31 cellular contexts compared by ENCODE assay signal in the genomic region with DNA sequence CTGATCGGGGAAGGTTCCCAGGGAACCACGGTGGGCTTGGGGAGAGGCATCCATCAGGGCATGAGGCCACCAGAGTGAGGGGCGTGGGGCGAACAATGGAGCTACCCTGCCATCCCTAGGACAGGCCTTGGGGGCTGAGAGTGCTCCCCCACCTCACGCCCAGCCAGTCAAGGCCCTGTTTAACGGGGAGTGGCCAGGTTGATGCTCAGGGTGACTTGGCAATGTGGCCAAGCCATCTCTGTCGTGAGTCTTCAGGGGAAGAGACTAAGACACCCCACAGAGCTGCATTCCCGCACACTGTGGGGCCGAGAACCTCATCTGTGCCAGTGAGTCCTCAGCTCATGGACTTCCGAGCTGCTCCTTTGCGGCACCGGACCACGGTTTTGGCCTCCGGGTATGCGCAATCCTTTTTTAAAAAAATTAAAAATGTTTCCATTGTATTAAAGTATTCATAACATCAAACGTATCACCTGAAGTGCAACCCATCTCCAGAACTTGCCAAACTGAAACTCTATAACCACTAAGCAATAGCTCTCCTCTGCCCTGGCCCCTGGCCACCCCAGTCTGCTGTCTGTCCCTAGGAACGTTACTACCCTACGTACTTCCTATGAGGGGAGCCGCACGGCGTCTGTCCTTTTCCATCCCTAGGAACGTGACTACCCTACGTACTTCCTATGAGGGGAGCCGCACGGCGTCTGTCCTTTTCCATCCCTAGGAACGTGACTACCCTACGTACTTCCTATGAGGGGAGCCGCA.
DNase-seq lines count a peak whose midpoint lies in the region; ATAC-seq and TF ChIP-seq lines count a peak whose summit lies in the region.
"Had no signal": no experiment of that assay in that cellular context is flagged by ENCODE, and none has a peak within 500 bp of the region (broad histone marks: within the 10 kb centered on the region; RNA-seq: fewer than 3 reads in every experiment).

No MANE protein-coding gene starts in this region.

- no peaks in the 10 kb centered on the region for H3K9me3 Mint-ChIP-seq in chondrocyte (ENCODE audit: low read depth)
- H3K9me3 Mint-ChIP-seq: activated naive CD4-positive, alpha-beta T cell treated with anti-CD3 and anti-CD28 coated beads for 36 hours; endodermal cell; immature natural killer cell; mesothelial cell of epicardium; naive thymus-derived CD4-positive, alpha-beta T cell; stimulated activated naive CD8-positive, alpha-beta T cell treated with anti-CD3 and anti-CD28 coated beads, Interleukin-15, Interleukin-2, amounts not matched to agents 100 ng/mL and 50 ng/mL, for 24 hours had no signal

- H3K4me3 Mint-ChIP-seq in chondrocyte (ENCODE audit: unreplicated experiment): no peak overlapping the region
- H3K4me3 Mint-ChIP-seq: activated naive CD4-positive, alpha-beta T cell treated with anti-CD3 and anti-CD28 coated beads for 36 hours; endodermal cell; immature natural killer cell; mesothelial cell of epicardium; naive thymus-derived CD4-positive, alpha-beta T cell; stimulated activated naive CD8-positive, alpha-beta T cell treated with anti-CD3 and anti-CD28 coated beads, Interleukin-15, Interleukin-2, amounts not matched to agents 100 ng/mL and 50 ng/mL, for 24 hours; T-helper 17 cell had no signal

- no peak for TF ChIP-seq EP300 in ovary (IDR thresholded peaks at IDR 0.05)

- H3K27me3 ChIP-seq in heart left ventricle: no peaks in the 10 kb centered on the region
- H3K27me3 ChIP-seq in right atrium auricular region: no peaks in the 10 kb centered on the region
- H3K27me3 ChIP-seq in ovary: no peaks in the 10 kb centered on the region
- H3K27me3 ChIP-seq in upper lobe of right lung: no peaks in the 10 kb centered on the region
- H3K27me3 ChIP-seq: breast epithelium, esophagus muscularis mucosa, foreskin keratinocyte, left lung, MG63, thyroid gland had no signal

- no peak for TF ChIP-seq POLR2A in heart left ventricle (IDR thresholded peaks at IDR 0.05)
- no peak for TF ChIP-seq POLR2A in ovary (IDR thresholded peaks at IDR 0.05)

- H3K27ac Mint-ChIP-seq in chondrocyte (ENCODE audit: unreplicated experiment): no peak overlapping the region
- H3K27ac Mint-ChIP-seq: activated naive CD4-positive, alpha-beta T cell treated with anti-CD3 and anti-CD28 coated beads for 36 hours; endodermal cell; mesothelial cell of epicardium; naive thymus-derived CD4-positive, alpha-beta T cell; stimulated activated naive CD8-positive, alpha-beta T cell treated with anti-CD3 and anti-CD28 coated beads, Interleukin-15, Interleukin-2, amounts not matched to agents 100 ng/mL and 50 ng/mL, for 24 hours; T-helper 17 cell had no signal

- H3K36me3 ChIP-seq in heart left ventricle (no peaks in the 10 kb centered on the region), right atrium auricular region (no peaks in the 10 kb centered on the region), ovary (no peaks in the 10 kb centered on the region), upper lobe of right lung (no peaks in the 10 kb centered on the region)
- H3K36me3 ChIP-seq: breast epithelium, esophagus muscularis mucosa, MG63, thyroid gland had no signal

- intact Hi-C loops in heart left ventricle (cut with DNase I) (no loop called here), ovary (cut with DNase I) (no loop called here), upper lobe of right lung (cut with DNase I) (no loop called here)

- H3K27ac ChIP-seq in heart left ventricle: no peak overlapping the region
- H3K27ac ChIP-seq in right atrium auricular region: no peak overlapping the region
- no peak overlapping the region for H3K27ac ChIP-seq in ovary
- H3K27ac ChIP-seq in upper lobe of right lung: no peak overlapping the region
- H3K27ac ChIP-seq: breast epithelium, coronary artery, esophagus muscularis mucosa, foreskin keratinocyte, left lung, RWPE1, thyroid gland had no signal

- H3K9me3 ChIP-seq in heart left ventricle (no peaks in the 10 kb centered on the region), right atrium auricular region (no peaks in the 10 kb centered on the region), ovary (no peaks in the 10 kb centered on the region), upper lobe of right lung (no peaks in the 10 kb centered on the region)
- H3K9me3 ChIP-seq: breast epithelium, esophagus muscularis mucosa, left lung, MG63, thyroid gland had no signal

- 84 to 91% (median 89%) methylated on average over 20 to 22 of the region's 29 CpGs for WGBS in heart left ventricle, 4 donors
- 86 to 92% (median 87%) methylated on average over 23 to 26 of the region's 29 CpGs for WGBS in ovary, 3 donors

- H3K4me3 ChIP-seq in heart left ventricle (no peak overlapping the region), right atrium auricular region (no peak overlapping the region), ovary (no peak overlapping the region), upper lobe of right lung (no peak overlapping the region)
- H3K4me3 ChIP-seq: breast epithelium, coronary artery, esophagus muscularis mucosa, left lung, MG63, thyroid gland had no signal

- peaks cover 9% of the 10 kb centered on the region for H3K27me3 Mint-ChIP-seq in chondrocyte (ENCODE audit: low read depth)
- H3K27me3 Mint-ChIP-seq: stimulated activated naive CD8-positive, alpha-beta T cell treated with anti-CD3 and anti-CD28 coated beads, Interleukin-15, Interleukin-2, amounts not matched to agents 100 ng/mL and 50 ng/mL, for 24 hours; T-helper 17 cell had no signal

- peak in 3 of 5 donors; percentile 11 to 32 (median 14) for DNase-seq in heart left ventricle
- no peak for DNase-seq in right atrium auricular region (ENCODE audit: low spot score)
- DNase-seq in chondrocyte (ENCODE audit: low spot score): peak; percentile 51
- DNase-seq in ovary: peak in 3 of 5 donors; percentile 7 to 23 (median 16)
- peak; percentile 46 for DNase-seq in upper lobe of right lung
- no peak for DNase-seq in NCI-H2196 (lab: John Stamatoyannopoulos, UW; ENCODE audit: unreplicated experiment)
- DNase-seq in nucleus accumbens (lab: John Stamatoyannopoulos, UW): no peak
- no peak for DNase-seq in NOMO-1 treated with DMSO at 0.1 percent for 48 hours (lab: John Stamatoyannopoulos, UW; ENCODE audit: unreplicated experiment)
- DNase-seq: activated CD4-positive, alpha-beta T cell treated with anti-CD3 and anti-CD28 coated beads for 48 hours; activated naive CD4-positive, alpha-beta T cell treated with anti-CD3 and anti-CD28 coated beads for 36 hours; activated T-cell treated with anti-CD3 and anti-CD28 coated beads, Interleukin-2, amount 50 U/mL, for 48 hours; endodermal cell; foreskin keratinocyte; hippocampal formation; immature natural killer cell; KG1; MG63; NCI-H1436; NCI-H446 treated with DMSO at 0.1 percent for 48 hours; NCI-H82; T-helper 17 cell; thyroid gland had no signal

- H3K4me1 Mint-ChIP-seq in chondrocyte (ENCODE audit: low read depth): no peaks in the 10 kb centered on the region
- H3K4me1 Mint-ChIP-seq: endodermal cell, immature natural killer cell, mesothelial cell of epicardium, T-helper 17 cell had no signal

- H3K4me1 ChIP-seq in heart left ventricle: peaks cover 0 to 5% (median 0%) of the 10 kb centered on the region in 12 donors
- H3K4me1 ChIP-seq in right atrium auricular region: no peaks in the 10 kb centered on the region
- no peaks in the 10 kb centered on the region for H3K4me1 ChIP-seq in ovary (ENCODE audit: insufficient read depth)
- peaks cover 3% of the 10 kb centered on the region for H3K4me1 ChIP-seq in upper lobe of right lung
- H3K4me1 ChIP-seq: breast epithelium, foreskin keratinocyte had no signal

- no peak for ATAC-seq in heart left ventricle
- ATAC-seq in upper lobe of right lung: peak; percentile 30
- ATAC-seq: foreskin keratinocyte; left lung; naive thymus-derived CD4-positive, alpha-beta T cell; SK-N-SH treated with all-trans-retinoic acid at 6 μM for 48 hours; T-helper 17 cell had no signal

- TF ChIP-seq CTCF in heart left ventricle (IDR thresholded peaks at IDR 0.05) (no peak), right atrium auricular region (IDR thresholded peaks at IDR 0.05) (no peak), chondrocyte (IDR thresholded peaks at IDR 0.05) (no peak), ovary (IDR thresholded peaks at IDR 0.05) (no peak), upper lobe of right lung (IDR thresholded peaks at IDR 0.05) (no peak)

- no peaks in the 10 kb centered on the region for H3K36me3 Mint-ChIP-seq in chondrocyte (ENCODE audit: low read depth)
- H3K36me3 Mint-ChIP-seq: immature natural killer cell; naive thymus-derived CD4-positive, alpha-beta T cell had no signal

Comparison
In these comparisons a context has a peak if more than half of its experiments do, and no peak if none do; other contexts are left out.
1. DNase-seq: peak in heart left ventricle (3 of 5), chondrocyte (single experiment), ovary (3 of 5) and upper lobe of right lung (single experiment); none in right atrium auricular region (single experiment), NCI-H2196 (single experiment), nucleus accumbens (0 of 56) and NOMO-1 treated with DMSO at 0.1 percent for 48 hours (single experiment).